ENCODE assay signal across 27 cellular contexts in genomic region chr2:71658771-71659170, GRCh38.
"Had no signal": no experiment of that assay in that cellular context is flagged by ENCODE, and none has a peak within 500 bp of the region (broad histone marks: within the 10 kb centered on the region; RNA-seq: fewer than 3 reads in every experiment).

No MANE protein-coding gene starts in this region.

- H3K36me3 ChIP-seq: colonic mucosa, esophagus squamous epithelium had no signal

- H3K9me3 ChIP-seq: colonic mucosa, gastrocnemius medialis had no signal

- H3K4me1 ChIP-seq: colonic mucosa, esophagus squamous epithelium, foreskin keratinocyte, gastroesophageal sphincter had no signal

- H3K27ac Mint-ChIP-seq: dendritic cell treated with granulocyte-macrophage colony-stimulating factor and Interleukin-4, amounts not matched to agents 40 ng/mL and 50 ng/mL, for 4 days; effector memory CD8-positive, alpha-beta T cell; endodermal cell had no signal

- ATAC-seq: effector memory CD8-positive, alpha-beta T cell; esophagus mucosa; foreskin keratinocyte; gastrocnemius medialis; gastroesophageal sphincter; heart left ventricle; heart right ventricle had no signal

- FAIRE-seq: colon, endometrium, endothelial cell of umbilical vein, frontal cortex had no signal

- DNase-seq: colonic mucosa; cortex of kidney; dermis blood vessel endothelial cell; dorsolateral prefrontal cortex; effector CD4-positive, alpha-beta T cell; effector CD8-positive, alpha-beta T cell; effector memory CD8-positive, alpha-beta T cell; endodermal cell; erythroblast; esophagus squamous epithelium; foreskin fibroblast; foreskin keratinocyte; foreskin melanocyte; gastrocnemius medialis; glutamatergic neuron; head of caudate nucleus; heart left ventricle; heart right ventricle had no signal

- H3K27me3 ChIP-seq: colonic mucosa, dorsolateral prefrontal cortex, esophagus squamous epithelium, foreskin keratinocyte, gastrocnemius medialis, gastroesophageal sphincter, heart left ventricle, heart right ventricle had no signal

- H3K27me3 Mint-ChIP-seq: dendritic cell treated with granulocyte-macrophage colony-stimulating factor and Interleukin-4, amounts not matched to agents 40 ng/mL and 50 ng/mL, for 4 days; effector memory CD8-positive, alpha-beta T cell had no signal

- H3K4me3 Mint-ChIP-seq: dendritic cell treated with granulocyte-macrophage colony-stimulating factor and Interleukin-4, amounts not matched to agents 40 ng/mL and 50 ng/mL, for 4 days; effector memory CD8-positive, alpha-beta T cell; endodermal cell had no signal

- H3K4me1 Mint-ChIP-seq: endodermal cell had no signal

- H3K4me3 ChIP-seq: colonic mucosa, coronary artery, dorsolateral prefrontal cortex, esophagus squamous epithelium, gastrocnemius medialis, gastroesophageal sphincter, heart left ventricle, heart right ventricle had no signal

- H3K27ac ChIP-seq: colonic mucosa, coronary artery, dorsolateral prefrontal cortex, epithelial cell of prostate, esophagus squamous epithelium, foreskin keratinocyte, gastrocnemius medialis, gastroesophageal sphincter, heart left ventricle, heart right ventricle had no signal
